Comparison of ENCODE assay signal across 11 cellular contexts in genomic region chr13:98252931-98253470, GRCh38.
A peak's percentile ranks its signal among the peaks of the same experiment; 100 is the strongest.
DNase-seq lines count a peak whose midpoint lies in the region; ATAC-seq and TF ChIP-seq lines count a peak whose summit lies in the region.
"Had no signal": no experiment of that assay in that cellular context is flagged by ENCODE, and none has a peak within 500 bp of the region (broad histone marks: within the 10 kb centered on the region; RNA-seq: fewer than 3 reads in every experiment).

No MANE protein-coding gene starts in this region.

- H4K5ac ChIP-seq in IMR-90 (ENCODE audit: low read depth, low read length): no peak overlapping the region

- intact Hi-C loops in A673 (cut with micrococcal nuclease; ENCODE audit: unreplicated experiment): no loop called here
- intact Hi-C loops in IMR-90 (cut with micrococcal nuclease): loop anchor here (10.0 kb wide), 1 partner anchor 108 kb away; the partner anchor contains the start of gene FARP1

- TF ChIP-seq CTCF in A673 (conservative IDR thresholded peaks at IDR 0.05; ENCODE audit: low read depth, low read length) (no peak), IMR-90 (conservative IDR thresholded peaks at IDR 0.05; ENCODE audit: low read depth, low read length) (no peak)

- H3K9me3 ChIP-seq in A673 (ENCODE audit: low read depth, low read length, poor library complexity, severe bottlenecking) (no peaks in the 10 kb centered on the region), IMR-90 (ENCODE audit: control insufficient read depth, insufficient read depth, low read length) (no peaks in the 10 kb centered on the region), mesodermal cell (ENCODE audit: control insufficient read depth, low read length) (no peaks in the 10 kb centered on the region)
- H3K9me3 ChIP-seq: tibial nerve had no signal

- peak overlapping the region; percentile 49 to 81; a peak in 3 of 4 replicates for H4K8ac ChIP-seq in IMR-90 (ENCODE audit: low read depth in 2 of 2, low read length in 2 of 2)

- H2AFZ ChIP-seq in IMR-90 (replicated peaks; ENCODE audit: low read length, poor library complexity): no peak overlapping the region

- peak overlapping the region; percentile 54; the same call in 1 of the 2 replicates for H2AK5ac ChIP-seq in IMR-90 (ENCODE audit: low read depth, low read length)

- peaks cover 22% of the 10 kb centered on the region; the same call in 1 of the 2 replicates for H4K20me1 ChIP-seq in IMR-90 (ENCODE audit: insufficient read depth, low read length)

- no peak overlapping the region for H3K56ac ChIP-seq in IMR-90 (ENCODE audit: extremely low read depth, insufficient read depth, low read length)

- H3K36me3 ChIP-seq in A673 (ENCODE audit: insufficient read depth, low read length, poor library complexity, severe bottlenecking): no peaks in the 10 kb centered on the region
- no peaks in the 10 kb centered on the region for H3K36me3 ChIP-seq in IMR-90 (ENCODE audit: control insufficient read depth, insufficient read depth, low read length)
- H3K36me3 ChIP-seq in mesodermal cell (ENCODE audit: control insufficient read depth, insufficient read depth, low read length): peaks cover 3% of the 10 kb centered on the region
- H3K36me3 ChIP-seq: tibial nerve had no signal

- DNase-seq in A673 (ENCODE audit: low spot score): peak; percentile 83
- peak; percentile 88 for DNase-seq in IMR-90
- peak; percentile 90 for DNase-seq in dermis blood vessel endothelial cell
- DNase-seq in NCI-H2107 treated with DMSO at 0.1 percent for 48 hours (lab: John Stamatoyannopoulos, UW; ENCODE audit: unreplicated experiment): no peak
- DNase-seq: effector memory CD8-positive, alpha-beta T cell had no signal

- in situ Hi-C loops in IMR-90 (cut with MboI; ENCODE audit: low sequenced_read_pairs): no loop called here

- no TSS peak for BruUV-seq in A673 (replicated peaks; lab: Mats Ljungman, UMichigan)
- no TSS peak for BruUV-seq in IMR-90 (replicated peaks; lab: Mats Ljungman, UMichigan)

- H3K9me1 ChIP-seq in IMR-90 (ENCODE audit: insufficient read depth, low read length): peaks cover 25% of the 10 kb centered on the region

- H2BK20ac ChIP-seq in IMR-90 (ENCODE audit: low read depth, low read length): peak overlapping the region; percentile 72; the same call in 1 of the 2 replicates

- CTCF ChIA-PET in A673 (lab: Charles Lee): no interaction called here
- CTCF ChIA-PET in IMR-90 (lab: Yijun Ruan, JAX): interaction anchor here (0.6 kb wide), 1 partner anchor 169 kb away, joined by 4 read pairs; no protein-coding TSS in a partner anchor

- H3K9ac ChIP-seq in IMR-90 (ENCODE audit: low read depth, low read length): no peak overlapping the region

- H3K27me3 ChIP-seq in A673 (replicated peaks; ENCODE audit: insufficient read depth, low read depth, low read length, poor library complexity) (no peaks in the 10 kb centered on the region), IMR-90 (ENCODE audit: control insufficient read depth, insufficient read depth, low read length) (no peaks in the 10 kb centered on the region)
- H3K27me3 ChIP-seq: tibial nerve had no signal

- H3K79me1 ChIP-seq in IMR-90 (ENCODE audit: low read depth in 1 of 2, low read length in 2 of 2): peaks cover 37 to 78% of the 10 kb centered on the region in 2 experiments

- H2BK120ac ChIP-seq in IMR-90 (ENCODE audit: low read depth, low read length): peak overlapping the region; percentile 85

- peak overlapping the region; percentile 87 for H3K4ac ChIP-seq in IMR-90 (ENCODE audit: low read depth, low read length)

- TF ChIP-seq POLR2A in IMR-90 (IDR thresholded peaks at IDR 0.05; ENCODE audit: low read depth, low read length): no peak

- peak overlapping the region; percentile 71 for H3K23ac ChIP-seq in IMR-90 (ENCODE audit: low read depth, low read length)

- no peak overlapping the region for H2AK9ac ChIP-seq in IMR-90 (replicated peaks; ENCODE audit: low read depth, low read length, poor library complexity)

- H3K4me1 ChIP-seq in A673 (ENCODE audit: insufficient read depth, low read length, poor library complexity, severe bottlenecking): peaks cover 37% of the 10 kb centered on the region
- H3K4me1 ChIP-seq in IMR-90 (ENCODE audit: control insufficient read depth, insufficient read depth, low read length): peaks cover 17% of the 10 kb centered on the region
- H3K4me1 ChIP-seq in mesodermal cell (ENCODE audit: control insufficient read depth, insufficient read depth, low read length, poor library complexity, severe bottlenecking): peaks cover 42% of the 10 kb centered on the region

- peak overlapping the region; percentile 25; the same call in 1 of the 2 replicates for H3K4me2 ChIP-seq in IMR-90 (ENCODE audit: low read depth, low read length)

- H4K91ac ChIP-seq in IMR-90 (ENCODE audit: insufficient read depth, low read depth, low read length): peak overlapping the region; percentile 40

- POLR2A ChIA-PET in A673 (lab: Charles Lee; ENCODE audit: low non-redundant PET) (no interaction called here), IMR-90 (lab: Charles Lee; ENCODE audit: unreplicated experiment) (no interaction called here)

- 0% methylated on average over 3 of the region's 7 CpGs; no CpG with 5 or more reads in 1 of the 2 experiments for WGBS in IMR-90 (ENCODE audit: extremely low coverage in 2 of 2, insufficient read length in 1 of 2), 2 experiments
- WGBS in mesodermal cell (ENCODE audit: insufficient coverage in 2 of 2), 2 experiments: 68 to 81% methylated on average over 6 of the region's 7 CpGs

- peak overlapping the region; percentile 51; the same call in 1 of the 2 replicates for H3K14ac ChIP-seq in IMR-90 (replicated peaks; ENCODE audit: low read depth, low read length)

- H3K27ac ChIP-seq in A673 (ENCODE audit: low read depth, low read length, poor library complexity, severe bottlenecking) (peak overlapping the region; percentile 63), IMR-90 (ENCODE audit: insufficient read depth, low read length) (peak overlapping the region; percentile 61), mesodermal cell (ENCODE audit: low read depth, low read length, severe bottlenecking) (peak overlapping the region; percentile 75)

- dilution Hi-C loops in IMR-90 (cut with HindIII; ENCODE audit: low sequenced_read_pairs, unreplicated experiment): no loop called here

- ATAC-seq in IMR-90 (ENCODE audit: low read depth) (peak; percentile 76), GM21619 (IDR thresholded peaks at IDR 0.05; ENCODE audit: unreplicated experiment) (no peak), GM21825 (IDR thresholded peaks at IDR 0.05; ENCODE audit: unreplicated experiment) (no peak), HG03135 (IDR thresholded peaks at IDR 0.05; ENCODE audit: unreplicated experiment) (no peak)
- ATAC-seq: effector memory CD8-positive, alpha-beta T cell had no signal

- H3K4me3 ChIP-seq in A673 (ENCODE audit: low read depth, low read length, poor library complexity, severe bottlenecking): no peak overlapping the region
- no peak overlapping the region for H3K4me3 ChIP-seq in IMR-90 (ENCODE audit: insufficient read depth, low read depth, low read length)
- no peak overlapping the region for H3K4me3 ChIP-seq in mesodermal cell (ENCODE audit: extremely low read depth, insufficient read depth, low read length, poor library complexity, severe bottlenecking)
- H3K4me3 ChIP-seq: lung, tibial nerve had no signal

- no peak overlapping the region for H3K18ac ChIP-seq in IMR-90 (ENCODE audit: low read depth, low read length)

- peak overlapping the region; percentile 69 for H2BK5ac ChIP-seq in IMR-90 (ENCODE audit: low read depth, low read length, poor library complexity, severe bottlenecking)

- peak overlapping the region; percentile 40; the same call in 1 of the 3 replicates for H2BK15ac ChIP-seq in IMR-90 (ENCODE audit: low read depth, low read length)

- TF ChIP-seq RAD21 in IMR-90 (IDR thresholded peaks at IDR 0.05; ENCODE audit: low read length): no peak; the same call in 1 of the 2 replicates

TF ChIP-seq in IMR-90, 13 proteins besides CTCF, POLR2A, EP300 and RAD21:
- TF ChIP-seq MAZ (IDR thresholded peaks at IDR 0.05; ENCODE audit: borderline replicate concordance, low read depth, low read length): no peak
- no peak; the same call in 1 of the 2 replicates for TF ChIP-seq SMC3 (IDR thresholded peaks at IDR 0.05; ENCODE audit: low read depth, low read length)
- peak; percentile 43 for TF ChIP-seq CEBPB (IDR thresholded peaks at IDR 0.05; ENCODE audit: low read depth, low read length)
- TF ChIP-seq CHD1 (IDR thresholded peaks at IDR 0.05; ENCODE audit: low read depth, low read length): no peak
- TF ChIP-seq MXI1 (IDR thresholded peaks at IDR 0.05; ENCODE audit: borderline replicate concordance, low read depth, low read length): no peak
- TF ChIP-seq FOS (IDR thresholded peaks at IDR 0.05; ENCODE audit: low read depth, low read length): peak; percentile 55; the same call in 1 of the 2 replicates
- TF ChIP-seq NFE2L2 (IDR thresholded peaks at IDR 0.05; ENCODE audit: low read depth, low read length): no peak
- no peak for TF ChIP-seq USF2 (IDR thresholded peaks at IDR 0.05; ENCODE audit: low read depth, low read length)
- TF ChIP-seq BHLHE40 (IDR thresholded peaks at IDR 0.05; ENCODE audit: low read depth, low read length): no peak
TF ChIP-seq in IMR-90: peak in this region for 2.
